15 cellular contexts compared by ENCODE assay signal in the genomic region with DNA sequence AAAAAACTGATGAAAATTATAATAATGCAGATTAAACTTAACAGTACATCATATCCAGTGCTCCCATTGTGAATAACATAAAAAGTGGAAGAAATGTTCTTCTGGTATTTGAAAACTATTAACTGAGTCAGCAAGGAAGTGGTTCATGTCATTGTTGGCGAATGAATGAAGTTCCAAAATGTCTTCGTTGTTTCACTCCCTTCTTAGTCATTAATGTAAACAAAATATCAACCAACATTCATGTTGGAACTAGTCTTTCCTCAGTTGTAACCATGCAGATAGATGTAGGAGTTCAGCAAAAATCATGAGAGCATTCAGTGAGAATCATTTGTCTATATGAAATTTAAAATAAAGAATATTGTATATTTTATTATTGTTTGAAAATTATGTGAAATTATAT. TPM values are rescaled to one million over a fixed set of nuclear protein-coding genes. Genes with fewer than 3 reads are reported as not detected.
DNase-seq lines count a peak whose midpoint lies in the region; TF ChIP-seq lines count a peak whose summit lies in the region.
"Had no signal": no experiment of that assay in that cellular context is flagged by ENCODE, and none has a peak within 500 bp of the region (broad histone marks: within the 10 kb centered on the region; RNA-seq: fewer than 3 reads in every experiment).

No MANE protein-coding gene starts in this region.

- intact Hi-C loops in activated CD4-positive, alpha-beta memory T cell treated with anti-CD3 and anti-CD28 coated beads for 36 hours (cut with micrococcal nuclease) = loop anchor here (5.0 kb wide), 1 partner anchor 59 kb away; no protein-coding TSS in a partner anchor

- H3K4me2 ChIP-seq in osteoblast (ENCODE audit: insufficient read depth, low read length) = peak overlapping the region; percentile 3

- H2AFZ ChIP-seq in osteoblast (ENCODE audit: low read length) = no peak overlapping the region
- H2AFZ ChIP-seq: parathyroid adenoma had no signal

- no peak for DNase-seq in activated CD4-positive, alpha-beta memory T cell treated with anti-CD3 and anti-CD28 coated beads, Interleukin-2, amount 10 ng/mL, durations not matched to agents 7 days and 5 days
- DNase-seq in activated CD4-positive, alpha-beta memory T cell treated with anti-CD3 and anti-CD28 coated beads for 36 hours = no peak
- DNase-seq in RWPE1 (ENCODE audit: low spot score) = peak; percentile 66
- peak; percentile 80 for DNase-seq in epithelial cell of prostate (ENCODE audit: low read depth, low spot score)
- DNase-seq in osteoblast (ENCODE audit: insufficient read length, low spot score, missing footprints) = peak; percentile 36
- DNase-seq in inferior parietal cortex (ENCODE audit: extremely low spot score) = no peak
- no peak for DNase-seq in globus pallidus (ENCODE audit: low spot score)
- no peak for DNase-seq in HuH-7.5 (ENCODE audit: low spot score)
- DNase-seq: activated effector memory CD4-positive, alpha-beta T cell treated with Interleukin-2 at 50 U/mL for 16 hours; foreskin melanocyte; NCI-H2029 treated with DMSO at 0.1 percent for 48 hours; stimulated activated CD4-positive, alpha-beta T cell treated with anti-CD3 and anti-CD28 coated beads, Interleukin-12 subunit alpha, Interleukin-12 subunit beta, amount 100 ng/mL, for 4 hours had no signal

- H3K27me3 Mint-ChIP-seq in activated CD4-positive, alpha-beta memory T cell treated with anti-CD3 and anti-CD28 coated beads, Interleukin-2, amount 10 ng/mL, durations not matched to agents 7 days and 5 days = no peaks in the 10 kb centered on the region
- no peaks in the 10 kb centered on the region for H3K27me3 Mint-ChIP-seq in activated CD4-positive, alpha-beta memory T cell treated with anti-CD3 and anti-CD28 coated beads for 36 hours
- H3K27me3 Mint-ChIP-seq: central memory CD8-positive, alpha-beta T cell had no signal

- no peak overlapping the region for H3K4me3 Mint-ChIP-seq in activated CD4-positive, alpha-beta memory T cell treated with anti-CD3 and anti-CD28 coated beads, Interleukin-2, amount 10 ng/mL, durations not matched to agents 7 days and 5 days
- no peak overlapping the region for H3K4me3 Mint-ChIP-seq in activated CD4-positive, alpha-beta memory T cell treated with anti-CD3 and anti-CD28 coated beads for 36 hours
- H3K4me3 Mint-ChIP-seq: central memory CD8-positive, alpha-beta T cell had no signal

- H3K4me3 ChIP-seq in osteoblast (ENCODE audit: insufficient read depth, low read length) = no peak overlapping the region
- H3K4me3 ChIP-seq: HAP-1 had no signal

- peak overlapping the region; percentile 26 for H3K27ac Mint-ChIP-seq in activated CD4-positive, alpha-beta memory T cell treated with anti-CD3 and anti-CD28 coated beads, Interleukin-2, amount 10 ng/mL, durations not matched to agents 7 days and 5 days
- no peak overlapping the region for H3K27ac Mint-ChIP-seq in activated CD4-positive, alpha-beta memory T cell treated with anti-CD3 and anti-CD28 coated beads for 36 hours

- H3K9me3 ChIP-seq in osteoblast (ENCODE audit: low read depth, low read length) = no peaks in the 10 kb centered on the region
- H3K9me3 ChIP-seq: HAP-1 had no signal

- POLR2A ChIA-PET in activated CD4-positive, alpha-beta memory T cell treated with anti-CD3 and anti-CD28 coated beads, Interleukin-2, amount 10 ng/mL, durations not matched to agents 7 days and 5 days (lab: Charles Lee) = no interaction called here
- POLR2A ChIA-PET in activated CD4-positive, alpha-beta memory T cell treated with anti-CD3 and anti-CD28 coated beads for 36 hours (lab: Charles Lee) = no interaction called here
- POLR2A ChIA-PET in RWPE1 (lab: Yijun Ruan, JAX; ENCODE audit: low non-redundant PET) = no interaction called here

- peaks cover 29% of the 10 kb centered on the region for H3K4me1 ChIP-seq in osteoblast (ENCODE audit: insufficient read depth, low read length)

- TF ChIP-seq CTCF in RWPE1 (conservative IDR thresholded peaks at IDR 0.05; ENCODE audit: low read depth) = no peak
- no peak for TF ChIP-seq CTCF in osteoblast (IDR thresholded peaks at IDR 0.05; ENCODE audit: extremely low read depth, low read depth, low read length)

- peaks cover 72% of the 10 kb centered on the region for H3K4me1 Mint-ChIP-seq in activated CD4-positive, alpha-beta memory T cell treated with anti-CD3 and anti-CD28 coated beads, Interleukin-2, amount 10 ng/mL, durations not matched to agents 7 days and 5 days
- H3K4me1 Mint-ChIP-seq in activated CD4-positive, alpha-beta memory T cell treated with anti-CD3 and anti-CD28 coated beads for 36 hours (ENCODE audit: low read depth) = peaks cover 76% of the 10 kb centered on the region

- no peaks in the 10 kb centered on the region for H3K27me3 ChIP-seq in osteoblast (ENCODE audit: insufficient read depth, low read length)

- H3K27ac ChIP-seq in RWPE1 (no peak overlapping the region), epithelial cell of prostate (peak overlapping the region; percentile 75), osteoblast (ENCODE audit: low read depth, low read length) (no peak overlapping the region)
- H3K27ac ChIP-seq: parathyroid adenoma had no signal

- CTCF ChIA-PET in activated CD4-positive, alpha-beta memory T cell treated with anti-CD3 and anti-CD28 coated beads, Interleukin-2, amount 10 ng/mL, durations not matched to agents 7 days and 5 days (lab: Charles Lee) = interaction anchor here (1.3 kb wide), 1 partner anchor 14 kb away, joined by 6 read pairs; no protein-coding TSS in a partner anchor
- CTCF ChIA-PET in activated CD4-positive, alpha-beta memory T cell treated with anti-CD3 and anti-CD28 coated beads for 36 hours (lab: Charles Lee) = interaction anchor here (0.7 to 7.4 kb wide), 6 partner anchors 15 to 409 kb away, joined by 3 to 196 read pairs (median 4); no protein-coding TSS in a partner anchor
- CTCF ChIA-PET in RWPE1 (lab: Yijun Ruan, JAX) = interaction anchor here (0.8 kb wide), 1 partner anchor 1922 kb away, joined by 4 read pairs; no protein-coding TSS in a partner anchor

- no peaks in the 10 kb centered on the region for H4K20me1 ChIP-seq in osteoblast (ENCODE audit: insufficient read depth, low read length)

- H3K36me3 ChIP-seq in osteoblast (ENCODE audit: insufficient read depth, low read length) = no peaks in the 10 kb centered on the region
- H3K36me3 ChIP-seq: HAP-1 had no signal

- H3K9me3 Mint-ChIP-seq in activated CD4-positive, alpha-beta memory T cell treated with anti-CD3 and anti-CD28 coated beads, Interleukin-2, amount 10 ng/mL, durations not matched to agents 7 days and 5 days = no peaks in the 10 kb centered on the region
- no peaks in the 10 kb centered on the region for H3K9me3 Mint-ChIP-seq in activated CD4-positive, alpha-beta memory T cell treated with anti-CD3 and anti-CD28 coated beads for 36 hours
- H3K9me3 Mint-ChIP-seq: central memory CD8-positive, alpha-beta T cell had no signal

- peaks cover 55% of the 10 kb centered on the region for H3K36me3 Mint-ChIP-seq in activated CD4-positive, alpha-beta memory T cell treated with anti-CD3 and anti-CD28 coated beads, Interleukin-2, amount 10 ng/mL, durations not matched to agents 7 days and 5 days (ENCODE audit: low read depth)
- H3K36me3 Mint-ChIP-seq in activated CD4-positive, alpha-beta memory T cell treated with anti-CD3 and anti-CD28 coated beads for 36 hours = peaks cover 49% of the 10 kb centered on the region

- no peaks in the 10 kb centered on the region for H3K79me2 ChIP-seq in osteoblast (ENCODE audit: insufficient read depth, low read length)

RNA-seq across cellular contexts. Expression of a gene that starts 44.1 kb away (rescaled TPM):
- total RNA-seq in activated CD4-positive, alpha-beta memory T cell treated with anti-CD3 and anti-CD28 coated beads, Interleukin-2, amount 10 ng/mL, durations not matched to agents 7 days and 5 days = 10 to 100 TPM; 56.9 to 60.4 TPM
- total RNA-seq in activated CD4-positive, alpha-beta memory T cell treated with anti-CD3 and anti-CD28 coated beads for 36 hours = 10 to 100 TPM; 66.0 to 71.3 TPM
- total RNA-seq in osteoblast = 26.4 and 30.1 TPM in 2 replicates

Comparison
In these comparisons a context has a peak if more than half of its experiments do, and no peak if none do; other contexts are left out.
1. DNase-seq: peak in RWPE1 (single experiment), epithelial cell of prostate (single experiment) and osteoblast (single experiment); none in activated CD4-positive, alpha-beta memory T cell treated with anti-CD3 and anti-CD28 coated beads, Interleukin-2, amount 10 ng/mL, durations not matched to agents 7 days and 5 days (single experiment), activated CD4-positive, alpha-beta memory T cell treated with anti-CD3 and anti-CD28 coated beads for 36 hours (single experiment), inferior parietal cortex (single experiment), globus pallidus (single experiment) and HuH-7.5 (single experiment).